27 cellular contexts compared by ENCODE assay signal in genomic region chr1:6342031-6342430, GRCh38. TPM values are rescaled to one million over a fixed set of nuclear protein-coding genes. Genes with fewer than 3 reads are reported as not detected.
A peak's percentile ranks its signal among the peaks of the same experiment; 100 is the strongest.
DNase-seq lines count a peak whose midpoint lies in the region; ATAC-seq, FAIRE-seq and TF ChIP-seq lines count a peak whose summit lies in the region.
"Had no signal": no experiment of that assay in that cellular context is flagged by ENCODE, and none has a peak within 500 bp of the region (broad histone marks: within the 10 kb centered on the region; RNA-seq: fewer than 3 reads in every experiment).

No MANE protein-coding gene starts in this region.

- SMC1A ChIA-PET in GM12878 (lab: Charles Lee; ENCODE audit: uncharacterized antibody, unreplicated experiment), result interaction anchor here (1.1 to 1.3 kb wide), 3 partner anchors 53 to 96 kb away, joined by 3 to 5 read pairs (median 4); no protein-coding TSS in a partner anchor

- 72% methylated on average over 10 of the region's 10 CpGs for WGBS in GM12878 (ENCODE audit: insufficient coverage, insufficient replicate concordance, low lambda C conversion rate, missing lambda C conversion rate)
- WGBS in heart left ventricle, 4 donors, result 40 to 60% (median 56%) methylated on average over 10 of the region's 10 CpGs
- WGBS in sigmoid colon, 2 donors, result 81 to 84% methylated on average over 10 of the region's 10 CpGs

- H3K4me3 ChIP-seq in BE2C (ENCODE audit: low read depth, low read length) (no peak overlapping the region), GM12878 (no peak overlapping the region), kidney (ENCODE audit: low read length in 2 of 2) (no peak overlapping the region), heart left ventricle (no peak overlapping the region), sigmoid colon (no peak overlapping the region)
- H3K4me3 ChIP-seq: breast epithelium, right atrium auricular region had no signal

- no peak for FAIRE-seq in GM12878 (lab: Jason Lieb, UNC)
- no peak for FAIRE-seq in kidney (lab: Jason Lieb, UNC)
- FAIRE-seq: frontal cortex, GM12891, H54 had no signal

- TF ChIP-seq RAD21 in GM12878 (IDR thresholded peaks at IDR 0.05; ENCODE audit: insufficient read depth, low read depth, low read length), result no peak

- POLR2A ChIA-PET in GM12878 (lab: Charles Lee), result interaction anchor here (1.4 kb wide), 1 partner anchor 91 kb away, joined by 3 read pairs; no protein-coding TSS in a partner anchor

- no peak for TF ChIP-seq POLR2A in GM12878 (IDR thresholded peaks at IDR 0.05; ENCODE audit: low read depth, low read length)
- TF ChIP-seq POLR2A in heart left ventricle (IDR thresholded peaks at IDR 0.05), result no peak
- no peak for TF ChIP-seq POLR2A in sigmoid colon (IDR thresholded peaks at IDR 0.05)

- CTCF ChIA-PET in GM12878 (lab: Yijun Ruan, JAX), result interaction anchor here (5.2 kb wide), 1 partner anchor 95 kb away, joined by 47 read pairs; no protein-coding TSS in a partner anchor

- no peak overlapping the region for H2AFZ ChIP-seq in GM12878 (ENCODE audit: control insufficient read depth, low read depth, low read length)

- RAD21 ChIA-PET in GM12878 (lab: Charles Lee; ENCODE audit: unreplicated experiment), result interaction anchor here (1.0 to 5.2 kb wide), 2 partner anchors 17 to 96 kb away, joined by 4 to 32 read pairs; no protein-coding TSS in a partner anchor

- BruUV-seq in GM12878 (replicated peaks; lab: Mats Ljungman, UMichigan), result no TSS peak

- TF ChIP-seq EP300 in GM12878 (IDR thresholded peaks at IDR 0.05; ENCODE audit: borderline replicate concordance in 1 of 2, control insufficient read depth in 1 of 2, low read depth in 2 of 2, low read length in 2 of 2), result no peak
- TF ChIP-seq EP300 in sigmoid colon (IDR thresholded peaks at IDR 0.05), result no peak

- H3K9me3 ChIP-seq in BE2C (no peaks in the 10 kb centered on the region), GM12878 (replicated peaks; ENCODE audit: control insufficient read depth, insufficient read depth, low read length) (no peaks in the 10 kb centered on the region), kidney (ENCODE audit: control insufficient read depth in 1 of 2, low read length in 2 of 2) (no peaks in the 10 kb centered on the region), heart left ventricle (no peaks in the 10 kb centered on the region), sigmoid colon (no peaks in the 10 kb centered on the region)
- H3K9me3 ChIP-seq: breast epithelium, right atrium auricular region had no signal

- no peaks in the 10 kb centered on the region for H3K36me3 Mint-ChIP-seq in endothelial cell (ENCODE audit: low read depth, unreplicated experiment)
- H3K36me3 Mint-ChIP-seq: CD8-positive, alpha-beta T cell had no signal

- in situ Hi-C loops in GM12878 (cut with MboI), result loop anchor here (25.0 kb wide), 1 partner anchor 830 kb away; no protein-coding TSS in a partner anchor

- H3K27ac ChIP-seq in GM12878 (ENCODE audit: control insufficient read depth, insufficient read depth), result no peak overlapping the region
- H3K27ac ChIP-seq in kidney (ENCODE audit: low read depth in 2 of 2, low read length in 2 of 2), result no peak overlapping the region
- H3K27ac ChIP-seq in heart left ventricle, result no peak overlapping the region
- no peak overlapping the region for H3K27ac ChIP-seq in sigmoid colon
- H3K27ac ChIP-seq: breast epithelium, KMS-11, right atrium auricular region, WERI-Rb-1 had no signal

- H3K4me1 Mint-ChIP-seq in endothelial cell (ENCODE audit: unreplicated experiment), result peaks cover 3% of the 10 kb centered on the region
- H3K4me1 Mint-ChIP-seq: activated naive CD8-positive, alpha-beta T cell treated with anti-CD3 and anti-CD28 coated beads, Interleukin-2, amount 50 U/mL, for 24 hours had no signal

- no peak for TF ChIP-seq CTCF in BE2C (IDR thresholded peaks at IDR 0.05; ENCODE audit: low read depth, low read length)
- no peak for TF ChIP-seq CTCF in GM12878 (IDR thresholded peaks at IDR 0.05 in 2 of 3, conservative IDR thresholded peaks at IDR 0.05 in 1 of 3; ENCODE audit: control insufficient read depth in 2 of 3, extremely low read depth in 1 of 3, insufficient read depth in 1 of 3, low read depth in 3 of 3, low read length in 3 of 3)
- TF ChIP-seq CTCF in kidney (IDR thresholded peaks at IDR 0.05; ENCODE audit: borderline replicate concordance, extremely low read depth, insufficient read depth), result no peak
- TF ChIP-seq CTCF in endothelial cell (IDR thresholded peaks at IDR 0.05; ENCODE audit: unreplicated experiment), result no peak
- no peak for TF ChIP-seq CTCF in heart left ventricle (IDR thresholded peaks at IDR 0.05)
- TF ChIP-seq CTCF in sigmoid colon (IDR thresholded peaks at IDR 0.05), result no peak

- H3K27me3 ChIP-seq in BE2C (no peaks in the 10 kb centered on the region), GM12878 (replicated peaks in 1 of 2; ENCODE audit: control insufficient read depth in 2 of 2, insufficient read depth in 2 of 2, low read length in 1 of 2) (no peaks in the 10 kb centered on the region), heart left ventricle (no peaks in the 10 kb centered on the region), sigmoid colon (no peaks in the 10 kb centered on the region)
- H3K27me3 ChIP-seq: breast epithelium, right atrium auricular region had no signal

- no peak overlapping the region for H3K4me3 Mint-ChIP-seq in endothelial cell (ENCODE audit: unreplicated experiment)
- H3K4me3 Mint-ChIP-seq: activated naive CD8-positive, alpha-beta T cell treated with anti-CD3 and anti-CD28 coated beads, Interleukin-2, amount 50 U/mL, for 24 hours; CD8-positive, alpha-beta T cell had no signal

- H3K9me3 Mint-ChIP-seq in endothelial cell (ENCODE audit: unreplicated experiment), result no peaks in the 10 kb centered on the region
- H3K9me3 Mint-ChIP-seq: activated naive CD8-positive, alpha-beta T cell treated with anti-CD3 and anti-CD28 coated beads, Interleukin-2, amount 50 U/mL, for 24 hours; CD8-positive, alpha-beta T cell had no signal

- H3K4me1 ChIP-seq in BE2C, result no peaks in the 10 kb centered on the region; the same call in 1 of the 2 replicates
- no peaks in the 10 kb centered on the region for H3K4me1 ChIP-seq in GM12878 (ENCODE audit: control insufficient read depth, insufficient read depth, low read length)
- no peaks in the 10 kb centered on the region for H3K4me1 ChIP-seq in kidney (ENCODE audit: control insufficient read depth in 1 of 2, insufficient read depth in 1 of 2, low read depth in 1 of 2, low read length in 2 of 2)
- H3K4me1 ChIP-seq in heart left ventricle, result no peaks in the 10 kb centered on the region
- no peaks in the 10 kb centered on the region for H3K4me1 ChIP-seq in sigmoid colon
- H3K4me1 ChIP-seq: breast epithelium, right atrium auricular region had no signal

- ATAC-seq in GM12878, result peak; percentile 30; the same call in 2 of the 3 replicates
- no peak for ATAC-seq in heart left ventricle
- no peak for ATAC-seq in HG02763 (IDR thresholded peaks at IDR 0.05; ENCODE audit: unreplicated experiment)
- ATAC-seq: activated naive CD8-positive, alpha-beta T cell treated with anti-CD3 and anti-CD28 coated beads, Interleukin-2, amount 50 U/mL, for 24 hours; CD8-positive, alpha-beta T cell had no signal

- peaks cover 6% of the 10 kb centered on the region for H3K27me3 Mint-ChIP-seq in endothelial cell (ENCODE audit: unreplicated experiment)
- H3K27me3 Mint-ChIP-seq: activated naive CD8-positive, alpha-beta T cell treated with anti-CD3 and anti-CD28 coated beads, Interleukin-2, amount 50 U/mL, for 24 hours had no signal

- intact Hi-C loops in GM12878 (cut with micrococcal nuclease; ENCODE audit: unreplicated experiment) (no loop called here), kidney (cut with DNase I) (loop anchor here (10.0 kb wide), 1 partner anchor 87 kb away; no protein-coding TSS in a partner anchor), heart left ventricle (cut with DNase I) (loop anchor here in 8 of 10 donors (2.0 to 10.0 kb wide), 5 partner anchors 75 to 297 kb away; partner anchors contain the start of gene KCNAB2 (in 1 of the 8)), sigmoid colon (cut with DNase I) (no loop called here)

- H3K36me3 ChIP-seq in BE2C, result no peaks in the 10 kb centered on the region
- peaks cover 5 to 18% of the 10 kb centered on the region in 2 experiments for H3K36me3 ChIP-seq in GM12878 (ENCODE audit: control insufficient read depth in 2 of 2, insufficient read depth in 2 of 2, low read length in 1 of 2)
- H3K36me3 ChIP-seq in kidney (ENCODE audit: control insufficient read depth in 1 of 2, insufficient read depth in 2 of 2, low read length in 2 of 2), result no peaks in the 10 kb centered on the region
- peaks cover 0 to 10% (median 0%) of the 10 kb centered on the region in 9 donors for H3K36me3 ChIP-seq in heart left ventricle
- peaks cover 0 to 11% (median 2%) of the 10 kb centered on the region in 4 donors for H3K36me3 ChIP-seq in sigmoid colon
- H3K36me3 ChIP-seq: breast epithelium, right atrium auricular region had no signal

- DNase-seq in BE2C, result peak; percentile 27
- DNase-seq in MV-4-11 (lab: John Stamatoyannopoulos, UW), result peak; percentile 31
- DNase-seq in GM12878 (ENCODE audit: low read depth, low spot score), result no peak
- peak; percentile 87 for DNase-seq in kidney
- no peak for DNase-seq in endothelial cell (ENCODE audit: low spot score)
- DNase-seq in heart left ventricle, result no peak
- no peak for DNase-seq in sigmoid colon
- DNase-seq: ACHN; activated CD4-positive, alpha-beta T cell treated with anti-CD3 and anti-CD28 coated beads, Interleukin-2, amount 50 U/mL, for 48 hours; activated effector memory CD4-positive, alpha-beta T cell treated with Interleukin-2 at 50 U/mL for 16 hours; activated naive CD8-positive, alpha-beta T cell treated with anti-CD3 and anti-CD28 coated beads, Interleukin-2, amount 50 U/mL, for 24 hours; CD8-positive, alpha-beta T cell; DMS53; kidney glomerular epithelial cell; mammary epithelial cell; NCI-H1105 treated with DMSO at 0.1 percent for 48 hours; NCI-H2107; NCI-H524; T-helper 2 cell; WERI-Rb-1 had no signal

- no peak overlapping the region for H3K9ac ChIP-seq in GM12878 (ENCODE audit: control insufficient read depth, insufficient read depth, low read length)
- H3K9ac ChIP-seq in kidney (ENCODE audit: low read length in 2 of 2), result no peak overlapping the region
- H3K9ac ChIP-seq: KMS-11 had no signal

- no peak overlapping the region for H3K27ac Mint-ChIP-seq in endothelial cell (ENCODE audit: unreplicated experiment)
- H3K27ac Mint-ChIP-seq: activated naive CD8-positive, alpha-beta T cell treated with anti-CD3 and anti-CD28 coated beads, Interleukin-2, amount 50 U/mL, for 24 hours; CD8-positive, alpha-beta T cell had no signal

- no peaks in the 10 kb centered on the region for H3K79me2 ChIP-seq in GM12878 (ENCODE audit: control insufficient read depth, insufficient read depth, low read length)

- no peaks in the 10 kb centered on the region for H4K20me1 ChIP-seq in GM12878 (ENCODE audit: control insufficient read depth, insufficient read depth)

- H3K4me2 ChIP-seq in GM12878 (ENCODE audit: control insufficient read depth, insufficient read depth), result no peak overlapping the region
- H3K4me2 ChIP-seq: KMS-11 had no signal

RNA-seq across cellular contexts. Expression of gene ACOT7, which starts 51.5 kb away (rescaled TPM):
- 143 TPM for polyA plus RNA-seq in BE2C (2012; ENCODE audit: insufficient read depth, insufficient read length, low read depth)
- 10.4 and 10.7 TPM in 2 replicates for total RNA-seq in GM12878 (2013; cell fraction: nucleolus; rRNA removed)
- 46.8 and 58.7 TPM in 2 replicates for total RNA-seq in GM12878 (2014; rRNA removed)
- 26.2 and 26.6 TPM in 2 replicates for total RNA-seq in GM12878 (2014; rRNA removed; fragmentation: Illumina TruSeq; extraction: Trizol)
- 96.9 and 106 TPM in 2 replicates for total RNA-seq in GM12878 (2021)
- 21.4 TPM for polyA plus RNA-seq in GM12878 (2011; ENCODE audit: low read depth)
- polyA plus RNA-seq in GM12878 (2011; rRNA removed), result 25.1 and 63.8 TPM in 2 replicates
- 78.3 and 91.7 TPM in 2 replicates for polyA plus RNA-seq in GM12878 (2011; cell fraction: cytosol; rRNA removed)
- 66.6 and 118 TPM in 2 replicates for polyA plus RNA-seq in GM12878 (2011; cell fraction: nucleus; rRNA removed)
- polyA plus RNA-seq in GM12878 (2012), result 40.9 and 50.2 TPM in 2 replicates
- polyA plus RNA-seq in GM12878 (2014; fragmentation: Illumina TruSeq; extraction: Trizol), result 15.6 and 47.8 TPM in 2 replicates
- polyA plus RNA-seq in GM12878 (2014; fragmentation: Nextera tagmentation; extraction: Ambion mirVana), result 10 to 100 TPM in 1 of 2 experiments, 1 to 10 TPM in 1; 8.9 to 20.2 TPM
- 91.3 and 95.0 TPM in 2 replicates for polyA plus RNA-seq in GM12878 (2014; rRNA removed)
- 100 to 1,000 TPM; 190 to 206 TPM for polyA plus RNA-seq in GM12878 (2016; fragmentation: Nextera tagmentation; extraction: Ambion mirVana)
- 48.9 and 64.2 TPM in 2 replicates for polyA minus RNA-seq in GM12878 (2011; rRNA and poly(A)+ RNA removed)
- polyA minus RNA-seq in GM12878 (2011; cell fraction: cytosol; rRNA and poly(A)+ RNA removed), result 20.3 and 20.8 TPM in 2 replicates
- 9.7 and 21.4 TPM in 2 replicates for polyA minus RNA-seq in GM12878 (2011; cell fraction: nucleus; rRNA and poly(A)+ RNA removed)
- 23.0 TPM for total RNA-seq in kidney
- polyA plus RNA-seq in kidney (ENCODE audit: insufficient read depth, low read depth, low replicate concordance), result 135 TPM
- total RNA-seq in endothelial cell (ENCODE audit: unreplicated experiment), result 35.1 TPM
- 10 to 100 TPM in 7 of 9 donors, 1 to 10 TPM in 2; 5.7 to 34.0 (median 12.6) TPM for total RNA-seq in heart left ventricle
- 10 to 100 TPM in 1 of 2 donors, 1 to 10 TPM in 1; 6.2 to 38.9 TPM for polyA plus RNA-seq in heart left ventricle
- total RNA-seq in sigmoid colon, result 10 to 100 TPM; 17.9 to 26.5 (median 22.2) TPM
- polyA plus RNA-seq in sigmoid colon, result 10 to 100 TPM; 54.7 to 81.0 (median 78.8) TPM

Comparison
In these comparisons a context has a peak if more than half of its experiments do, and no peak if none do; other contexts are left out.
1. DNase-seq: peak in BE2C (single experiment), MV-4-11 (single experiment) and kidney (single experiment); none in GM12878 (single experiment), endothelial cell (single experiment), heart left ventricle (0 of 5) and sigmoid colon (single experiment).
2. intact Hi-C loops: an anchor here in kidney (10.0 kb wide) and heart left ventricle (2.0 to 10.0 kb wide); none called in GM12878 and sigmoid colon.